ENCODE assay signal across 8 cellular contexts in genomic region chr16:66483689-66484452, GRCh38. TPM values are rescaled to one million over a fixed set of nuclear protein-coding genes. Genes with fewer than 3 reads are reported as not detected.
A peak's percentile ranks its signal among the peaks of the same experiment; 100 is the strongest.
DNase-seq lines count a peak whose midpoint lies in the region; ATAC-seq and TF ChIP-seq lines count a peak whose summit lies in the region.

No MANE protein-coding gene starts in this region.

- intact Hi-C loops in activated CD4-positive, alpha-beta T cell treated with anti-CD3 and anti-CD28 coated beads, Interleukin-2, amount 10 ng/mL, durations not matched to agents 24 days and 14 days (cut with micrococcal nuclease), result loop anchor here (1.0 kb wide), 1 partner anchor 78 kb away; no protein-coding TSS in a partner anchor
- intact Hi-C loops in right lobe of liver (cut with DNase I), result loop anchor here in 1 of 2 donors (5.0 kb wide), 1 partner anchor 77 kb away; no protein-coding TSS in a partner anchor

- H3K4me3 Mint-ChIP-seq in activated CD4-positive, alpha-beta T cell treated with anti-CD3 and anti-CD28 coated beads, Interleukin-2, amount 10 ng/mL, durations not matched to agents 24 days and 14 days, result peak overlapping the region; percentile 33

- DNase-seq in NCI-H446 (lab: John Stamatoyannopoulos, UW), result peak; percentile 24 to 59
- DNase-seq in NCI-H446 treated with DMSO at 0.1 percent for 48 hours (lab: John Stamatoyannopoulos, UW), result no peak
- peak; percentile 17 for DNase-seq in NCI-H510A (lab: John Stamatoyannopoulos, UW)
- DNase-seq in activated CD4-positive, alpha-beta T cell treated with anti-CD3 and anti-CD28 coated beads, Interleukin-2, amount 10 ng/mL, durations not matched to agents 24 days and 14 days, result peak; percentile 93
- DNase-seq in choroid plexus epithelial cell (ENCODE audit: low read depth), result peak; percentile 83
- DNase-seq in right lobe of liver, result peak; percentile 79 to 83 (median 82)
- peak; percentile 48 to 56 (median 55) for DNase-seq in stimulated activated CD4-positive, alpha-beta T cell treated with anti-CD3 and anti-CD28 coated beads, TNF-alpha, amount 100 ng/mL, for 4 hours (ENCODE audit: low read depth in 3 of 3)

- no peaks in the 10 kb centered on the region for H3K27me3 Mint-ChIP-seq in activated CD4-positive, alpha-beta T cell treated with anti-CD3 and anti-CD28 coated beads, Interleukin-2, amount 10 ng/mL, durations not matched to agents 24 days and 14 days

- no peaks in the 10 kb centered on the region for H3K36me3 Mint-ChIP-seq in activated CD4-positive, alpha-beta T cell treated with anti-CD3 and anti-CD28 coated beads, Interleukin-2, amount 10 ng/mL, durations not matched to agents 24 days and 14 days (ENCODE audit: low read depth)

- H3K4me1 Mint-ChIP-seq in activated CD4-positive, alpha-beta T cell treated with anti-CD3 and anti-CD28 coated beads, Interleukin-2, amount 10 ng/mL, durations not matched to agents 24 days and 14 days, result peaks cover 23% of the 10 kb centered on the region

- peak; percentile 99 for TF ChIP-seq CTCF in choroid plexus epithelial cell (conservative IDR thresholded peaks at IDR 0.05; ENCODE audit: low read depth, low read length)
- TF ChIP-seq CTCF in right lobe of liver (IDR thresholded peaks at IDR 0.05), result peak; percentile 82 to 91 (median 90)

- no peaks in the 10 kb centered on the region for H3K27me3 ChIP-seq in right lobe of liver

- ATAC-seq in HG02981 (IDR thresholded peaks at IDR 0.05; ENCODE audit: unreplicated experiment), result peak; percentile 75
- ATAC-seq in right lobe of liver, result peak; percentile 79 to 84 (median 82)

- no peak overlapping the region for H3K4me3 ChIP-seq in choroid plexus epithelial cell (ENCODE audit: low read depth, low read length)
- no peak overlapping the region for H3K4me3 ChIP-seq in right lobe of liver

- H3K9me3 ChIP-seq in right lobe of liver, result no peaks in the 10 kb centered on the region

- no peaks in the 10 kb centered on the region for H3K36me3 ChIP-seq in right lobe of liver

- 46% methylated on average over 12 of the region's 14 CpGs for WGBS in right lobe of liver (ENCODE audit: insufficient coverage, low coverage, low lambda C conversion rate, missing lambda C conversion rate)

- TF ChIP-seq POLR2A in right lobe of liver (IDR thresholded peaks at IDR 0.05), result no peak

- H3K9me3 Mint-ChIP-seq in activated CD4-positive, alpha-beta T cell treated with anti-CD3 and anti-CD28 coated beads, Interleukin-2, amount 10 ng/mL, durations not matched to agents 24 days and 14 days, result no peaks in the 10 kb centered on the region

- no peak overlapping the region for H3K27ac ChIP-seq in right lobe of liver

- H3K4me1 ChIP-seq in right lobe of liver, result no peaks in the 10 kb centered on the region

- peak overlapping the region; percentile 31 for H3K27ac Mint-ChIP-seq in activated CD4-positive, alpha-beta T cell treated with anti-CD3 and anti-CD28 coated beads, Interleukin-2, amount 10 ng/mL, durations not matched to agents 24 days and 14 days

RNA-seq across cellular contexts. Expression of gene BEAN1, which starts 56.8 kb away (rescaled TPM):
- not detected in 2 replicates for total RNA-seq in activated CD4-positive, alpha-beta T cell treated with anti-CD3 and anti-CD28 coated beads, Interleukin-2, amount 10 ng/mL, durations not matched to agents 24 days and 14 days
- total RNA-seq in right lobe of liver, result under 1 TPM in 3 of 6 experiments, not detected in 3; 0.09 to 0.26 (median 0.10) TPM
